1 cellular context compared by ENCODE assay signal in genomic region chr6:138485005-138485545, GRCh38.
TF ChIP-seq lines count a peak whose summit lies in the region.

No MANE protein-coding gene starts in this region.

TF ChIP-seq in GM23338, 12 proteins besides CTCF, POLR2A, EP300 and RAD21 (continued from another document):
- TF ChIP-seq REST (IDR thresholded peaks at IDR 0.05; ENCODE audit: unreplicated experiment) = no peak
- TF ChIP-seq ZNF462 (CRISPR knock-in tag; IDR thresholded peaks at IDR 0.05) = no peak
- 0 out of 2 replicates have a peak, but pooled peaks have one; percentile 19 for TF ChIP-seq NANOG (IDR thresholded peaks at IDR 0.05; ENCODE audit: borderline replicate concordance)
- TF ChIP-seq POLR2AphosphoS5 (IDR thresholded peaks at IDR 0.05; ENCODE audit: low read depth) = no peak
